13 cellular contexts compared by ENCODE assay signal in the genomic region with DNA sequence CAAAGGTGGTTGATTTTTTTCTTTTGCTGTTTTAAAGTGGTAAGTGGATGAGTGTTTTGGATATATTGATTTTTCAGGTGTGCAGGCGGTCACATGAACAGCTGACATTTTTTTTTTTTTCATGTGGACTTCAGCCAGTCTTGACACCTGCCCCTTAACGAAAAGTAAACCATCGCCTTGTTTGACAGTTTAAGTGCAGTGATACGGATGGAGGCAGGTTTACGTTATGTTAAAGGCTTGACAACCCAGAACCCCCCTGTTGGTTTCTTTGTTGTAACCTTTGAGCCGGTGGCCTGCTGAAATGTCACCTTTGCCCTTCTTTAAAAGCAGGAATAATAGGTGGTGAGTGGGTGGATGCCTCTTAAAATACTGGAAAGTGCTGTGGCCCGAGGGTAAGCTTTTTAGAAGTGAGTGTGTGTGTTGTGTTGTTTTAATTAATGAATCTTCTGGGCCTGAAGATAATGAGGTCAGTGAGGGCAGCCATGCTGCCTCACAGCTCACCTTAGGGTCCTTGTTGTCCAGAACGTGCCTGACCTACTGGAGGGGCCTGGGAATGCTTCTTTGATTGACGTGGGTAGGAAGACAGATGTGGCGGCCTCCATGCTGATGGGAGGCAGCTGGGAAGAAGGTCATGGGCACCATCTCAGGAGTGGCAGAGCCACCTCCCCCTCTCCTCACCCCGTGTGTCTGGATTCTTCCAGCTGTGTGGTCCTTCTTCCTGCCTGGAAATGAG.
DNase-seq lines count a peak whose midpoint lies in the region; ATAC-seq and TF ChIP-seq lines count a peak whose summit lies in the region.
"Had no signal": no experiment of that assay in that cellular context is flagged by ENCODE, and none has a peak within 500 bp of the region (broad histone marks: within the 10 kb centered on the region; RNA-seq: fewer than 3 reads in every experiment).

No MANE protein-coding gene starts in this region.

- no peak overlapping the region for H3K4me3 ChIP-seq in colonic mucosa
- H3K4me3 ChIP-seq: esophagus muscularis mucosa, prostate gland had no signal

- DNase-seq in DMS53 treated with DMSO at 0.1 percent for 48 hours (lab: John Stamatoyannopoulos, UW; ENCODE audit: unreplicated experiment): peak; percentile 74
- peak; percentile 34 for DNase-seq in NCI-H2029 treated with DMSO at 0.1 percent for 48 hours (lab: John Stamatoyannopoulos, UW)
- no peak for DNase-seq in colonic mucosa
- no peak for DNase-seq in progenitor cell of endocrine pancreas (ENCODE audit: low spot score, unreplicated experiment)
- no peak for DNase-seq in GM10266 (ENCODE audit: extremely low spot score)
- no peak for DNase-seq in stimulated activated CD4-positive, alpha-beta T cell treated with anti-CD3 and anti-CD28 coated beads, Interleukin-2, amount 100 ng/mL, for 48 hours
- no peak for DNase-seq in AG08395 (ENCODE audit: low spot score)
- DNase-seq: GF-D8; MV-4-11; stimulated activated CD4-positive, alpha-beta T cell treated with anti-CD3 and anti-CD28 coated beads, Interleukin-1b, Interleukin-23, amount 100 ng/mL, for 48 hours had no signal

- no peak for TF ChIP-seq CTCF in colonic mucosa (IDR thresholded peaks at IDR 0.05)
- no peak for TF ChIP-seq CTCF in progenitor cell of endocrine pancreas (IDR thresholded peaks at IDR 0.05; ENCODE audit: unreplicated experiment)
- no peak for TF ChIP-seq CTCF in GM10266 (IDR thresholded peaks at IDR 0.05; ENCODE audit: control insufficient read depth, insufficient read depth, low read depth, missing control alignments)

- H3K4me1 ChIP-seq in colonic mucosa: peaks cover 25% of the 10 kb centered on the region

- peak overlapping the region; percentile 17 for H3K4me3 Mint-ChIP-seq in progenitor cell of endocrine pancreas (ENCODE audit: low read depth)

- no peaks in the 10 kb centered on the region for H3K27me3 ChIP-seq in colonic mucosa
- H3K27me3 ChIP-seq: esophagus muscularis mucosa had no signal

- no peaks in the 10 kb centered on the region for H3K27me3 Mint-ChIP-seq in progenitor cell of endocrine pancreas

- no peak overlapping the region for H3K9ac ChIP-seq in colonic mucosa (ENCODE audit: low read depth in 2 of 2, low read length in 2 of 2)

- H3K4me1 Mint-ChIP-seq in progenitor cell of endocrine pancreas (ENCODE audit: low read depth): peaks cover 60% of the 10 kb centered on the region

- H3K36me3 ChIP-seq in colonic mucosa: no peaks in the 10 kb centered on the region
- H3K36me3 ChIP-seq: esophagus muscularis mucosa, prostate gland had no signal

- peak overlapping the region; percentile 36 for H3K27ac ChIP-seq in colonic mucosa
- H3K27ac ChIP-seq: prostate gland had no signal

- ATAC-seq in GM21528 (IDR thresholded peaks at IDR 0.05; ENCODE audit: low FRiP score, unreplicated experiment): no peak

- intact Hi-C loops in colonic mucosa (cut with DNase I): no loop called here

- peak overlapping the region; percentile 96 for H3K27ac Mint-ChIP-seq in progenitor cell of endocrine pancreas

- no peaks in the 10 kb centered on the region for H3K9me3 Mint-ChIP-seq in progenitor cell of endocrine pancreas (ENCODE audit: low read depth)

- no peaks in the 10 kb centered on the region for H3K9me3 ChIP-seq in colonic mucosa
- H3K9me3 ChIP-seq: esophagus muscularis mucosa, prostate gland had no signal

- peaks cover 2% of the 10 kb centered on the region for H3K36me3 Mint-ChIP-seq in progenitor cell of endocrine pancreas (ENCODE audit: insufficient read depth)

Comparison
In these comparisons a context has a peak if more than half of its experiments do, and no peak if none do; other contexts are left out.
1. DNase-seq: peak in DMS53 treated with DMSO at 0.1 percent for 48 hours (single experiment) and NCI-H2029 treated with DMSO at 0.1 percent for 48 hours (single experiment); none in colonic mucosa (single experiment), progenitor cell of endocrine pancreas (single experiment), GM10266 (single experiment), stimulated activated CD4-positive, alpha-beta T cell treated with anti-CD3 and anti-CD28 coated beads, Interleukin-2, amount 100 ng/mL, for 48 hours (0 of 2) and AG08395 (single experiment).